ENCODE assay signal across 17 cellular contexts in genomic region chr14:61435563-61436337, GRCh38.
DNase-seq lines count a peak whose midpoint lies in the region; ATAC-seq and TF ChIP-seq lines count a peak whose summit lies in the region.
"Had no signal": no experiment of that assay in that cellular context is flagged by ENCODE, and none has a peak within 500 bp of the region (broad histone marks: within the 10 kb centered on the region; RNA-seq: fewer than 3 reads in every experiment).

No MANE protein-coding gene starts in this region.

- peaks cover 83% of the 10 kb centered on the region for H3K4me1 ChIP-seq in left ventricle myocardium inferior
- peaks cover 40% of the 10 kb centered on the region for H3K4me1 ChIP-seq in suprapubic skin

- peaks cover 22% of the 10 kb centered on the region for H3K36me3 Mint-ChIP-seq in activated T-helper 1 cell treated with anti-CD3 and anti-CD28 coated beads, Interleukin-12 subunit alpha, Interleukin-12 subunit beta, Interleukin-2, Interleukin-4 antibody, amounts not matched to agents 30 ng/mL and 10 ng/mL and 1 ng/mL, durations not matched to agents 14 hours and 24 hours and 36 hours (ENCODE audit: low read depth)
- H3K36me3 Mint-ChIP-seq: stimulated activated naive B cell treated with anti-CD40 and anti-IgM and Interleukin-4, amounts not matched to agents 10 μg/mL and 1 μg/mL and 100 μg/mL, for 72 hours had no signal

- peak overlapping the region; percentile 31 for H3K27ac ChIP-seq in left ventricle myocardium inferior (replicated peaks)
- H3K27ac ChIP-seq in suprapubic skin = peak overlapping the region; percentile 41
- H3K27ac ChIP-seq: Peyer's patch, right lobe of liver had no signal

- TF ChIP-seq POLR2A in suprapubic skin (IDR thresholded peaks at IDR 0.05) = no peak

- H3K4me1 Mint-ChIP-seq in activated T-helper 1 cell treated with anti-CD3 and anti-CD28 coated beads, Interleukin-12 subunit alpha, Interleukin-12 subunit beta, Interleukin-2, Interleukin-4 antibody, amounts not matched to agents 30 ng/mL and 10 ng/mL and 1 ng/mL, durations not matched to agents 14 hours and 24 hours and 36 hours (ENCODE audit: low read depth) = peaks cover 83% of the 10 kb centered on the region

- H3K36me3 ChIP-seq in left ventricle myocardium inferior (no peaks in the 10 kb centered on the region), suprapubic skin (no peaks in the 10 kb centered on the region)
- H3K36me3 ChIP-seq: Peyer's patch, right lobe of liver had no signal

- TF ChIP-seq EP300 in suprapubic skin (IDR thresholded peaks at IDR 0.05) = no peak

- no peaks in the 10 kb centered on the region for H3K27me3 Mint-ChIP-seq in activated T-helper 1 cell treated with anti-CD3 and anti-CD28 coated beads, Interleukin-12 subunit alpha, Interleukin-12 subunit beta, Interleukin-2, Interleukin-4 antibody, amounts not matched to agents 30 ng/mL and 10 ng/mL and 1 ng/mL, durations not matched to agents 14 hours and 24 hours and 36 hours (ENCODE audit: insufficient read depth)

- no peak overlapping the region for H3K4me3 Mint-ChIP-seq in activated T-helper 1 cell treated with anti-CD3 and anti-CD28 coated beads, Interleukin-12 subunit alpha, Interleukin-12 subunit beta, Interleukin-2, Interleukin-4 antibody, amounts not matched to agents 30 ng/mL and 10 ng/mL and 1 ng/mL, durations not matched to agents 14 hours and 24 hours and 36 hours
- H3K4me3 Mint-ChIP-seq: stimulated activated naive B cell treated with anti-CD40 and anti-IgM and Interleukin-4, amounts not matched to agents 10 μg/mL and 1 μg/mL and 100 μg/mL, for 72 hours had no signal

- peaks cover 4% of the 10 kb centered on the region for H3K9me3 ChIP-seq in left ventricle myocardium inferior (replicated peaks)
- no peaks in the 10 kb centered on the region for H3K9me3 ChIP-seq in suprapubic skin
- H3K9me3 ChIP-seq: Peyer's patch, right lobe of liver had no signal

- H3K4me3 ChIP-seq in left ventricle myocardium inferior (no peak overlapping the region), suprapubic skin (no peak overlapping the region)
- H3K4me3 ChIP-seq: Peyer's patch, right lobe of liver had no signal

- intact Hi-C loops in activated T-helper 1 cell treated with anti-CD3 and anti-CD28 coated beads, Interleukin-12 subunit alpha, Interleukin-12 subunit beta, Interleukin-2, Interleukin-4 antibody, amounts not matched to agents 30 ng/mL and 10 ng/mL and 1 ng/mL, durations not matched to agents 14 hours and 24 hours and 36 hours (cut with micrococcal nuclease) = no loop called here
- intact Hi-C loops in left ventricle myocardium inferior (cut with micrococcal nuclease) = no loop called here

- H3K27me3 ChIP-seq in left ventricle myocardium inferior (ENCODE audit: low read depth) (no peaks in the 10 kb centered on the region), suprapubic skin (no peaks in the 10 kb centered on the region)
- H3K27me3 ChIP-seq: Peyer's patch, right lobe of liver had no signal

- no peak for ATAC-seq in HG02610 (IDR thresholded peaks at IDR 0.05; ENCODE audit: unreplicated experiment)
- ATAC-seq: left colon; stimulated activated naive B cell treated with anti-CD40 and anti-IgM and Interleukin-4, amounts not matched to agents 10 μg/mL and 1 μg/mL and 100 μg/mL, for 72 hours had no signal

- TF ChIP-seq CTCF in left ventricle myocardium inferior (IDR thresholded peaks at IDR 0.05; ENCODE audit: borderline replicate concordance) (no peak), suprapubic skin (IDR thresholded peaks at IDR 0.05) (no peak)

- no peaks in the 10 kb centered on the region for H3K9me3 Mint-ChIP-seq in activated T-helper 1 cell treated with anti-CD3 and anti-CD28 coated beads, Interleukin-12 subunit alpha, Interleukin-12 subunit beta, Interleukin-2, Interleukin-4 antibody, amounts not matched to agents 30 ng/mL and 10 ng/mL and 1 ng/mL, durations not matched to agents 14 hours and 24 hours and 36 hours
- H3K9me3 Mint-ChIP-seq: stimulated activated naive B cell treated with anti-CD40 and anti-IgM and Interleukin-4, amounts not matched to agents 10 μg/mL and 1 μg/mL and 100 μg/mL, for 72 hours had no signal

- 65% methylated on average over 4 of the region's 4 CpGs for WGBS in suprapubic skin

- DNase-seq in activated CD8-positive, alpha-beta memory T cell treated with anti-CD3 and anti-CD28 coated beads for 24 hours = peak; percentile 52
- no peak for DNase-seq in activated CD8-positive, alpha-beta memory T cell treated with anti-CD3 and anti-CD28 coated beads, Interleukin-2, amount 50 U/mL, for 4 hours
- no peak for DNase-seq in activated T-helper 1 cell treated with anti-CD3 and anti-CD28 coated beads, Interleukin-12 subunit alpha, Interleukin-12 subunit beta, Interleukin-2, Interleukin-4 antibody, amounts not matched to agents 30 ng/mL and 10 ng/mL and 1 ng/mL, durations not matched to agents 14 hours and 24 hours and 36 hours (ENCODE audit: low spot score)
- DNase-seq in left ventricle myocardium inferior (no peak), suprapubic skin (ENCODE audit: low spot score in 2 of 2) (peak in 1 of 2 donors; percentile 76), H4 (ENCODE audit: low spot score) (no peak), NCI-H2196 (lab: John Stamatoyannopoulos, UW; ENCODE audit: unreplicated experiment) (no peak)
- DNase-seq: activated CD4-positive, CD25-positive, alpha-beta regulatory T cell treated with anti-CD3 and anti-CD28 coated beads, Interleukin-2, amount 50 U/mL, for 72 hours; activated gamma-delta T cell; cerebellar nuclear complex; left colon; NCI-H187 treated with DMSO at 0.1 percent for 48 hours; NCI-H526; Peyer's patch; stimulated activated naive B cell treated with anti-CD40 and anti-IgM and Interleukin-4, amounts not matched to agents 10 μg/mL and 1 μg/mL and 100 μg/mL, for 72 hours had no signal

- H3K27ac Mint-ChIP-seq in activated T-helper 1 cell treated with anti-CD3 and anti-CD28 coated beads, Interleukin-12 subunit alpha, Interleukin-12 subunit beta, Interleukin-2, Interleukin-4 antibody, amounts not matched to agents 30 ng/mL and 10 ng/mL and 1 ng/mL, durations not matched to agents 14 hours and 24 hours and 36 hours = peak overlapping the region; percentile 25
- H3K27ac Mint-ChIP-seq: stimulated activated naive B cell treated with anti-CD40 and anti-IgM and Interleukin-4, amounts not matched to agents 10 μg/mL and 1 μg/mL and 100 μg/mL, for 72 hours had no signal
